24 cellular contexts compared by ENCODE assay signal in the genomic region with DNA sequence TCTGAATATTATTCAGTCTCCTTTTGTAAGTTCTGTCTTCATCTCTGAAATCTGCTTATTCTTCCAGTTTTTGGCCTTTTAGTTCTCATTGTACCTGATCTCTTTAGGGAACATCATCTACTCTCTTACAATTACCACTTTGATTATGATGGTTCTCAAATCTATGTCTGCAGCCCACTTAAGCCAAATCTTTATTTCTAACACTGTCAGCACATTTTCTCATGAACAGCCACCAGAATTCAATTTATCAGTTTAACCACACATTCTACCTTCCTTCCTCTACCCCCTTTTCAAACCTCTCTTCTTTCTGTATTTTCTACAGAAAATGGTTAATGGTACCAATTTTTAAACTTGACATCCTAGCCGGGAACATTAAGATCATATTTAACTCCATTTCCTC.
"Had no signal": no experiment of that assay in that cellular context is flagged by ENCODE, and none has a peak within 500 bp of the region (broad histone marks: within the 10 kb centered on the region; RNA-seq: fewer than 3 reads in every experiment).

No MANE protein-coding gene starts in this region.

- H3K4me3 ChIP-seq: coronary artery, dorsolateral prefrontal cortex, esophagus muscularis mucosa, gastrocnemius medialis, heart right ventricle, left lung, lower lobe of right lung, mucosa of descending colon had no signal

- H3K9me3 ChIP-seq: esophagus muscularis mucosa, gastrocnemius medialis, heart right ventricle, left lung, lower lobe of right lung, mucosa of descending colon had no signal

- H3K27ac ChIP-seq: coronary artery, dorsolateral prefrontal cortex, esophagus muscularis mucosa, gastrocnemius medialis, heart right ventricle, left lung, lower lobe of right lung had no signal

- H3K36me3 ChIP-seq: esophagus muscularis mucosa, gastrocnemius medialis, heart right ventricle, left lung, lower lobe of right lung had no signal

- H3K27me3 ChIP-seq: dorsolateral prefrontal cortex, esophagus muscularis mucosa, gastrocnemius medialis, heart right ventricle, left lung had no signal

- FAIRE-seq: colon, endothelial cell of umbilical vein, islet of Langerhans, keratinocyte had no signal

- DNase-seq: dermis blood vessel endothelial cell; dorsolateral prefrontal cortex; effector CD4-positive, alpha-beta T cell; effector memory CD4-positive, alpha-beta T cell; foreskin fibroblast; foreskin melanocyte; gastrocnemius medialis; glutamatergic neuron; head of caudate nucleus; hippocampal formation; left lung; left ventricle myocardium superior; lower lobe of right lung; mesenchymal stem cell; mucosa of descending colon; naive B cell had no signal

- ATAC-seq: gastrocnemius medialis, left cardiac atrium, left lung, left ventricle myocardium superior, lower lobe of right lung, mucosa of descending colon had no signal

- H3K4me1 ChIP-seq: esophagus muscularis mucosa, gastrocnemius medialis, heart right ventricle, left lung, lower lobe of right lung had no signal
